ENCODE assay signal across 33 cellular contexts in genomic region chr9:124458441-124458840, GRCh38. TPM values are rescaled to one million over a fixed set of nuclear protein-coding genes. Genes with fewer than 3 reads are reported as not detected.
"Had no signal": no experiment of that assay in that cellular context is flagged by ENCODE, and none has a peak within 500 bp of the region (broad histone marks: within the 10 kb centered on the region; RNA-seq: fewer than 3 reads in every experiment).

No MANE protein-coding gene starts in this region.

- H3K36me3 ChIP-seq: left lung, lower lobe of right lung, tibial nerve, vagina had no signal

- DNase-seq: hypothalamus; immature natural killer cell; left colon; lower lobe of right lung; mammary epithelial cell; mesenchymal stem cell; naive thymus-derived CD8-positive, alpha-beta T cell; nucleus accumbens; right cardiac atrium; small intestine; stimulated activated CD4-positive, alpha-beta T cell treated with anti-CD3 and anti-CD28 coated beads, Interleukin-1b, Interleukin-23, amount 100 ng/mL, for 48 hours; stimulated activated CD4-positive, alpha-beta T cell treated with anti-CD3 and anti-CD28 coated beads, Interleukin-2, amount 100 ng/mL, for 48 hours; stimulated activated CD4-positive, alpha-beta T cell treated with anti-CD3 and anti-CD28 coated beads, Interleukin-4, amount 100 ng/mL, for 4 hours; stimulated activated CD8-positive, alpha-beta memory T cell treated with anti-CD3 and anti-CD28 coated beads, Interleukin-4, amount 100 ng/mL, for 48 hours; stimulated activated naive CD4-positive, alpha-beta T cell treated with Interleukin-2 at 50 U/mL for 16 hours; stimulated activated naive CD8-positive, alpha-beta T cell treated with anti-CD3 and anti-CD28 coated beads, Interleukin-15, amount 100 ng/mL, for 72 hours; substantia nigra had no signal

- H3K27ac ChIP-seq: left lung, lower lobe of right lung, parathyroid adenoma, tibial nerve, vagina had no signal

- H3K4me1 ChIP-seq: lower lobe of right lung, parathyroid adenoma had no signal

- H3K9ac ChIP-seq: parathyroid adenoma had no signal

- H2AFZ ChIP-seq: parathyroid adenoma had no signal

- H3K4me3 ChIP-seq: left lung, lower lobe of right lung, tibial nerve, vagina had no signal

- H3K9me3 ChIP-seq: vagina had no signal

- H3K79me2 ChIP-seq: parathyroid adenoma had no signal

- FAIRE-seq: islet of Langerhans, kidney, small intestine had no signal

- H3K27me3 ChIP-seq: vagina had no signal

RNA-seq across cellular contexts. Expression of gene ADGRD2, which starts 8.2 kb away (rescaled TPM):
- total RNA-seq: kidney; left colon; left lung; liver; lower lobe of right lung; mucosa of gallbladder; naive thymus-derived CD8-positive, alpha-beta T cell; osteocyte; progenitor cell of endocrine pancreas; pulmonary artery endothelial cell; renal cortical epithelial cell; sciatic nerve; tibial nerve; urinary bladder had no signal
- polyA plus RNA-seq: immature natural killer cell; liver; naive thymus-derived CD8-positive, alpha-beta T cell; neural cell; small intestine; urinary bladder had no signal

RNA-seq across cellular contexts. Expression of gene NR5A1, which starts 48.8 kb away (rescaled TPM):
- total RNA-seq: kidney; left colon; liver; lower lobe of right lung; mammary epithelial cell; naive thymus-derived CD8-positive, alpha-beta T cell; osteocyte; pulmonary artery endothelial cell; renal cortical epithelial cell; right cardiac atrium; sciatic nerve; temporal lobe; tibial nerve; urinary bladder had no signal
- polyA plus RNA-seq: immature natural killer cell; liver; mammary epithelial cell; naive thymus-derived CD8-positive, alpha-beta T cell; right cardiac atrium; urinary bladder had no signal
